ENCODE assay signal across 8 cellular contexts in genomic region chr7:63901204-63901506, GRCh38.
DNase-seq lines count a peak whose midpoint lies in the region; ATAC-seq, FAIRE-seq and TF ChIP-seq lines count a peak whose summit lies in the region.
"Not testable (repeated sequence)": the region's sequence is repeated elsewhere in the genome, so short reads cannot be mapped to it uniquely, and the experiment has no call there.

No MANE protein-coding gene starts in this region.

- H3K4me1 Mint-ChIP-seq in T-helper 1 cell treated with Interleukin-12 subunit alpha and Interleukin-12 subunit beta and Interleukin-4 antibody, amounts not matched to agents 30 μg/mL and 1 μg/mL, for 36 hours (ENCODE audit: low read depth); activated naive CD4-positive, alpha-beta T cell treated with anti-CD3 and anti-CD28 coated beads for 36 hours (ENCODE audit: low read depth): not testable (repeated sequence)
- peaks cover 0 to 22% (median 9%) of the 10 kb centered on the region in 7 donors for H3K4me1 Mint-ChIP-seq in naive thymus-derived CD4-positive, alpha-beta T cell
- H3K4me1 Mint-ChIP-seq in stimulated activated effector memory CD8-positive, alpha-beta T cell treated with anti-CD3 and anti-CD28 coated beads, Interleukin-12 subunit alpha, Interleukin-12 subunit beta, amount 100 ng/mL, for 72 hours: peaks cover 13% of the 10 kb centered on the region

- H3K4me3 ChIP-seq in DND-41 (ENCODE audit: low read depth in 1 of 2, low read length in 2 of 2) (peak overlapping the region; percentile 65 to 96; a peak in 3 of 4 replicates), keratinocyte (ENCODE audit: control insufficient read depth in 2 of 3, extremely low read depth in 1 of 3, insufficient read depth in 2 of 3, low read depth in 1 of 3, low read length in 3 of 3) (peak overlapping the region in 1 of 3 experiments; percentile 38), urinary bladder (ENCODE audit: low read depth, low read length) (peak overlapping the region; percentile 46)
- peak overlapping the region; percentile 46 for H3K4me3 ChIP-seq in effector memory CD4-positive, alpha-beta T cell (ENCODE audit: insufficient read depth, low read depth, low read length, poor library complexity, severe bottlenecking)
- peak overlapping the region; percentile 84 for H3K4me3 ChIP-seq in naive thymus-derived CD4-positive, alpha-beta T cell (ENCODE audit: low read length)

- dilution Hi-C loops in keratinocyte (cut with MboI; ENCODE audit: extremely low pct_ligation_motif_present, low sequenced_read_pairs): not testable (repeated sequence)

- peaks cover 21% of the 10 kb centered on the region for H3K9me3 ChIP-seq in DND-41 (ENCODE audit: insufficient read depth, low read length, severe bottlenecking)
- not testable (repeated sequence) for H3K9me3 ChIP-seq in effector memory CD4-positive, alpha-beta T cell (ENCODE audit: control insufficient read depth, low read length); keratinocyte (ENCODE audit: control insufficient read depth, low read depth, low read length); naive thymus-derived CD4-positive, alpha-beta T cell (ENCODE audit: control insufficient read depth in 2 of 3, low read length in 3 of 3)

- H4K20me1 ChIP-seq in DND-41 (ENCODE audit: insufficient read depth, low read length); keratinocyte (ENCODE audit: control insufficient read depth, extremely low read depth, insufficient read depth, low read length): not testable (repeated sequence)

- H3K9ac ChIP-seq in DND-41 (ENCODE audit: low read depth, low read length): peak overlapping the region; percentile 94
- not testable (repeated sequence) for H3K9ac ChIP-seq in keratinocyte (ENCODE audit: control insufficient read depth, extremely low read depth, insufficient read depth, low read length)

- peaks cover 40% of the 10 kb centered on the region for H3K79me2 ChIP-seq in DND-41 (ENCODE audit: insufficient read depth, low read length)
- H3K79me2 ChIP-seq in keratinocyte (ENCODE audit: control insufficient read depth, insufficient read depth, low read length): not testable (repeated sequence)

- H3K27ac Mint-ChIP-seq in T-helper 1 cell treated with Interleukin-12 subunit alpha and Interleukin-12 subunit beta and Interleukin-4 antibody, amounts not matched to agents 30 μg/mL and 1 μg/mL, for 36 hours; activated naive CD4-positive, alpha-beta T cell treated with anti-CD3 and anti-CD28 coated beads for 36 hours; stimulated activated effector memory CD8-positive, alpha-beta T cell treated with anti-CD3 and anti-CD28 coated beads, Interleukin-12 subunit alpha, Interleukin-12 subunit beta, amount 100 ng/mL, for 72 hours: not testable (repeated sequence)
- peak overlapping the region in 3 of 9 donors; percentile 14 to 89 (median 59) for H3K27ac Mint-ChIP-seq in naive thymus-derived CD4-positive, alpha-beta T cell

- WGBS in urinary bladder: 20% methylated on average over 16 of the region's 16 CpGs

- peak; percentile 34 for DNase-seq in DND-41
- peak; percentile 13 for DNase-seq in activated naive CD4-positive, alpha-beta T cell treated with anti-CD3 and anti-CD28 coated beads for 36 hours
- not testable (repeated sequence) for DNase-seq in effector memory CD4-positive, alpha-beta T cell; keratinocyte (ENCODE audit: low read depth, low spot score); stimulated activated effector memory CD8-positive, alpha-beta T cell treated with anti-CD3 and anti-CD28 coated beads, Interleukin-12 subunit alpha, Interleukin-12 subunit beta, amount 100 ng/mL, for 72 hours (ENCODE audit: low spot score in 2 of 2)
- peak in 4 of 9 donors; percentile 4 to 14 (median 11) for DNase-seq in naive thymus-derived CD4-positive, alpha-beta T cell

- not testable (repeated sequence) for H3K27me3 Mint-ChIP-seq in T-helper 1 cell treated with Interleukin-12 subunit alpha and Interleukin-12 subunit beta and Interleukin-4 antibody, amounts not matched to agents 30 μg/mL and 1 μg/mL, for 36 hours (ENCODE audit: low read depth); activated naive CD4-positive, alpha-beta T cell treated with anti-CD3 and anti-CD28 coated beads for 36 hours (ENCODE audit: low read depth); naive thymus-derived CD4-positive, alpha-beta T cell

- peak overlapping the region; percentile 75 for H3K4me2 ChIP-seq in DND-41 (ENCODE audit: insufficient read depth, low read length)
- H3K4me2 ChIP-seq in keratinocyte (ENCODE audit: control insufficient read depth, extremely low read depth, insufficient read depth, low read depth, low read length): not testable (repeated sequence)

- POLR2A ChIA-PET in naive thymus-derived CD4-positive, alpha-beta T cell (lab: Charles Lee): interaction anchor here (0.8 to 3.1 kb wide), 4 partner anchors 25 to 413 kb away, joined by 3 to 21 read pairs (median 6); partner anchors contain the start of gene ZNF736

- not testable (repeated sequence) for H3K36me3 Mint-ChIP-seq in T-helper 1 cell treated with Interleukin-12 subunit alpha and Interleukin-12 subunit beta and Interleukin-4 antibody, amounts not matched to agents 30 μg/mL and 1 μg/mL, for 36 hours (ENCODE audit: low read depth); stimulated activated effector memory CD8-positive, alpha-beta T cell treated with anti-CD3 and anti-CD28 coated beads, Interleukin-12 subunit alpha, Interleukin-12 subunit beta, amount 100 ng/mL, for 72 hours
- peaks cover 16% of the 10 kb centered on the region for H3K36me3 Mint-ChIP-seq in activated naive CD4-positive, alpha-beta T cell treated with anti-CD3 and anti-CD28 coated beads for 36 hours (ENCODE audit: low read depth)
- peaks cover 0 to 19% (median 10%) of the 10 kb centered on the region in 5 donors for H3K36me3 Mint-ChIP-seq in naive thymus-derived CD4-positive, alpha-beta T cell

- not testable (repeated sequence) for H3K27me3 ChIP-seq in DND-41 (ENCODE audit: insufficient read depth, low read length, poor library complexity); effector memory CD4-positive, alpha-beta T cell (replicated peaks; ENCODE audit: control insufficient read depth, insufficient read depth, low read length, poor library complexity, severe bottlenecking); keratinocyte (ENCODE audit: control insufficient read depth, extremely low read depth, insufficient read depth, low read length); naive thymus-derived CD4-positive, alpha-beta T cell (ENCODE audit: control insufficient read depth in 2 of 2, insufficient read depth in 2 of 2, low read length in 2 of 2)

- peak; percentile 3; the same call in 2 of the 3 replicates for ATAC-seq in DND-41 (ENCODE audit: insufficient read depth, low read depth)
- ATAC-seq in naive thymus-derived CD4-positive, alpha-beta T cell; stimulated activated effector memory CD8-positive, alpha-beta T cell treated with anti-CD3 and anti-CD28 coated beads, Interleukin-12 subunit alpha, Interleukin-12 subunit beta, amount 100 ng/mL, for 72 hours: not testable (repeated sequence)

- H3K9me3 Mint-ChIP-seq in T-helper 1 cell treated with Interleukin-12 subunit alpha and Interleukin-12 subunit beta and Interleukin-4 antibody, amounts not matched to agents 30 μg/mL and 1 μg/mL, for 36 hours: peaks cover 45% of the 10 kb centered on the region
- peaks cover 11% of the 10 kb centered on the region for H3K9me3 Mint-ChIP-seq in activated naive CD4-positive, alpha-beta T cell treated with anti-CD3 and anti-CD28 coated beads for 36 hours
- peaks cover 3 to 36% (median 17%) of the 10 kb centered on the region in 11 donors for H3K9me3 Mint-ChIP-seq in naive thymus-derived CD4-positive, alpha-beta T cell
- not testable (repeated sequence) for H3K9me3 Mint-ChIP-seq in stimulated activated effector memory CD8-positive, alpha-beta T cell treated with anti-CD3 and anti-CD28 coated beads, Interleukin-12 subunit alpha, Interleukin-12 subunit beta, amount 100 ng/mL, for 72 hours

- FAIRE-seq in keratinocyte (lab: Jason Lieb, UNC): not testable (repeated sequence)

- H3K4me1 ChIP-seq in DND-41 (ENCODE audit: insufficient read depth, low read length): peaks cover 28% of the 10 kb centered on the region
- not testable (repeated sequence) for H3K4me1 ChIP-seq in effector memory CD4-positive, alpha-beta T cell (ENCODE audit: control insufficient read depth, insufficient read depth, low read length, poor library complexity, severe bottlenecking); keratinocyte (ENCODE audit: control insufficient read depth, extremely low read depth, insufficient read depth, low read length); naive thymus-derived CD4-positive, alpha-beta T cell (ENCODE audit: control insufficient read depth in 2 of 2, insufficient read depth in 2 of 2, low read length in 2 of 2); urinary bladder (ENCODE audit: insufficient read depth)

- peak; percentile 26 for TF ChIP-seq CTCF in DND-41 (IDR thresholded peaks at IDR 0.05; ENCODE audit: borderline replicate concordance, extremely low read depth, low read length, poor library complexity, severe bottlenecking)
- not testable (repeated sequence) for TF ChIP-seq CTCF in keratinocyte (optimal IDR thresholded peaks at IDR 0.05 in 1 of 3, IDR thresholded peaks at IDR 0.05 in 1 of 3, conservative IDR thresholded peaks at IDR 0.05 in 1 of 3; ENCODE audit: extremely low read depth in 1 of 3, insufficient read depth in 2 of 3, low read length in 3 of 3)

- H3K9me1 ChIP-seq in keratinocyte (ENCODE audit: control insufficient read depth, extremely low read depth, insufficient read depth, low read length): not testable (repeated sequence)

- peak overlapping the region; percentile 89 for H3K4me3 Mint-ChIP-seq in T-helper 1 cell treated with Interleukin-12 subunit alpha and Interleukin-12 subunit beta and Interleukin-4 antibody, amounts not matched to agents 30 μg/mL and 1 μg/mL, for 36 hours
- peak overlapping the region; percentile 93 for H3K4me3 Mint-ChIP-seq in activated naive CD4-positive, alpha-beta T cell treated with anti-CD3 and anti-CD28 coated beads for 36 hours
- peak overlapping the region; percentile 82 to 100 (median 98) for H3K4me3 Mint-ChIP-seq in naive thymus-derived CD4-positive, alpha-beta T cell
- H3K4me3 Mint-ChIP-seq in stimulated activated effector memory CD8-positive, alpha-beta T cell treated with anti-CD3 and anti-CD28 coated beads, Interleukin-12 subunit alpha, Interleukin-12 subunit beta, amount 100 ng/mL, for 72 hours: peak overlapping the region; percentile 81

- peaks cover 30% of the 10 kb centered on the region for H3K36me3 ChIP-seq in DND-41 (ENCODE audit: insufficient read depth, low read length)
- H3K36me3 ChIP-seq in effector memory CD4-positive, alpha-beta T cell (ENCODE audit: control insufficient read depth, insufficient read depth, low read length); keratinocyte (ENCODE audit: control insufficient read depth in 2 of 2, extremely low read depth in 1 of 2, insufficient read depth in 2 of 2, low read length in 2 of 2); naive thymus-derived CD4-positive, alpha-beta T cell (ENCODE audit: control insufficient read depth in 2 of 3, insufficient read depth in 3 of 3, low read length in 3 of 3); urinary bladder (ENCODE audit: insufficient read depth): not testable (repeated sequence)

- CTCF ChIA-PET in activated naive CD4-positive, alpha-beta T cell treated with anti-CD3 and anti-CD28 coated beads for 36 hours (lab: Charles Lee); naive thymus-derived CD4-positive, alpha-beta T cell (lab: Charles Lee): not testable (repeated sequence)

- H2AFZ ChIP-seq in DND-41 (ENCODE audit: low read depth, low read length) (peak overlapping the region; percentile 83), keratinocyte (ENCODE audit: control insufficient read depth, low read length) (peak overlapping the region; percentile 60)

- intact Hi-C loops in activated naive CD4-positive, alpha-beta T cell treated with anti-CD3 and anti-CD28 coated beads for 36 hours (cut with micrococcal nuclease): loop anchor here (2.0 kb wide), 3 partner anchors 766 to 1472 kb away; partner anchors contain the start of genes ZNF107, ZNF273 and ZNF92
- intact Hi-C loops in naive thymus-derived CD4-positive, alpha-beta T cell (cut with micrococcal nuclease): loop anchor here in 1 of 2 donors (2.0 kb wide), 2 partner anchors 1472 to 1972 kb away; partner anchors contain the start of genes VKORC1L1 and ZNF92

- peak overlapping the region; percentile 98 for H3K27ac ChIP-seq in DND-41 (ENCODE audit: low read length)
- H3K27ac ChIP-seq in effector memory CD4-positive, alpha-beta T cell (ENCODE audit: insufficient read depth, low read length, poor library complexity, severe bottlenecking); keratinocyte (ENCODE audit: control insufficient read depth, insufficient read depth, low read length); urinary bladder (ENCODE audit: low read depth): not testable (repeated sequence)
- H3K27ac ChIP-seq in naive thymus-derived CD4-positive, alpha-beta T cell (ENCODE audit: low read depth, low read length): peak overlapping the region; percentile 89
